In the genomic region with DNA sequence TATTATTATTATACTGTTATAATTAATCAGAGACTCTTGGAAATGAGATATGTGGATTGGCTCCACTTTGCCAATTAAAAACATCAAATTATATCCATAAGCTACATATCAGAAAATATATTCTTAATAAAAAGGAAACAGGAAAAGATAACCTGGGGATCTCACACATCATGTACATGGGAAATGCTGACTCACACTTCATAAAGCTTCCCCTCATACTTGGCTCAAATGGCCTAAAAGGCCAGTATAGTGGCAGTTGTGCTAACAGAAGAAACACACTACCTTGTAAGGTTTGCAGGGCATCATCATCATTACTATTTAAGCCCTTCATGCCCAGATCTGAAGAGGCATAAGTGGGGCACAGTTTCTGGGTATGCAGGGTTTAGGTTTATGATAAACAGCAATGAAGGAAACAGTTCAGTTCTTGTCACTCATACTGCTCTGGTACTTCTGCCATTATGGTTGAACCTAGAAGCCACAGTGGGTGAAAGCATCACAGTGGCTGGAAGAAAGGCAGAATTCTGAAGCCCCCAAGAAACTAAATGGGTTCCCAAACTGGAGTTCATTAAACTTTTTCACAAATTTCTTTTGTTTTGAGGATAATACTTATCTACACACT, we compare ENCODE assay signal across 32 cellular contexts.
DNase-seq lines count a peak whose midpoint lies in the region; ATAC-seq and TF ChIP-seq lines count a peak whose summit lies in the region.
"Had no signal": no experiment of that assay in that cellular context is flagged by ENCODE, and none has a peak within 500 bp of the region (broad histone marks: within the 10 kb centered on the region; RNA-seq: fewer than 3 reads in every experiment).

No MANE protein-coding gene starts in this region.

- H3K4me3 ChIP-seq in NB4 (ENCODE audit: low read depth, low read length), result no peak overlapping the region
- no peak overlapping the region for H3K4me3 ChIP-seq in cardiac fibroblast (replicated peaks in 1 of 2; ENCODE audit: low read depth in 2 of 2, low read length in 2 of 2)
- H3K4me3 ChIP-seq: ascending aorta, dorsolateral prefrontal cortex, left ventricle myocardium inferior, psoas muscle, thoracic aorta, vagina had no signal

- peaks cover 23% of the 10 kb centered on the region for H3K4me1 Mint-ChIP-seq in activated T-cell treated with anti-CD3 and anti-CD28 coated beads, Interleukin-2, amount 50 U/mL, for 24 hours (ENCODE audit: low read depth)
- H3K4me1 Mint-ChIP-seq in osteocyte (ENCODE audit: unreplicated experiment), result no peaks in the 10 kb centered on the region
- H3K4me1 Mint-ChIP-seq: naive B cell had no signal

- H3K36me3 Mint-ChIP-seq in activated T-cell treated with anti-CD3 and anti-CD28 coated beads, Interleukin-2, amount 50 U/mL, for 24 hours (ENCODE audit: low read depth), result peaks cover 66% of the 10 kb centered on the region
- peaks cover 18% of the 10 kb centered on the region for H3K36me3 Mint-ChIP-seq in osteocyte (ENCODE audit: unreplicated experiment)
- H3K36me3 Mint-ChIP-seq: activated naive CD4-positive, alpha-beta T cell treated with anti-CD3 and anti-CD28 coated beads, Interleukin-2, amount 50 U/mL, for 72 hours had no signal

- no peak for TF ChIP-seq POLR2A in NB4 (IDR thresholded peaks at IDR 0.05; ENCODE audit: extremely low read depth, insufficient read length)

- H3K27me3 Mint-ChIP-seq in activated T-cell treated with anti-CD3 and anti-CD28 coated beads, Interleukin-2, amount 50 U/mL, for 24 hours, result no peaks in the 10 kb centered on the region
- no peaks in the 10 kb centered on the region for H3K27me3 Mint-ChIP-seq in osteocyte (ENCODE audit: unreplicated experiment)
- H3K27me3 Mint-ChIP-seq: activated CD4-positive, alpha-beta T cell treated with anti-CD3 and anti-CD28 coated beads, Interleukin-2, amount 10 ng/mL, durations not matched to agents 24 days and 14 days; CD4-positive, alpha-beta memory T cell; naive B cell had no signal

- ATAC-seq in HG02678 (IDR thresholded peaks at IDR 0.05; ENCODE audit: unreplicated experiment) (no peak), esophagus mucosa (no peak)
- ATAC-seq: activated naive CD4-positive, alpha-beta T cell treated with anti-CD3 and anti-CD28 coated beads, Interleukin-2, amount 50 U/mL, for 72 hours; Panc1; psoas muscle had no signal

- TF ChIP-seq CTCF in NB4 (IDR thresholded peaks at IDR 0.05; ENCODE audit: low read depth, low read length), result no peak
- TF ChIP-seq CTCF in cardiac fibroblast (IDR thresholded peaks at IDR 0.05; ENCODE audit: low read depth, low read length), result no peak
- no peak for TF ChIP-seq CTCF in osteocyte (IDR thresholded peaks at IDR 0.05)

- no peak overlapping the region for H3K4me3 Mint-ChIP-seq in activated T-cell treated with anti-CD3 and anti-CD28 coated beads, Interleukin-2, amount 50 U/mL, for 24 hours
- no peak overlapping the region for H3K4me3 Mint-ChIP-seq in osteocyte (ENCODE audit: unreplicated experiment)
- H3K4me3 Mint-ChIP-seq: activated CD4-positive, alpha-beta T cell treated with anti-CD3 and anti-CD28 coated beads, Interleukin-2, amount 10 ng/mL, durations not matched to agents 24 days and 14 days; CD4-positive, alpha-beta memory T cell; naive B cell; T-helper 2 cell treated with Interferon-gamma antibody and Interleukin-4, amounts not matched to agents 5 μg/mL and 100 μg/mL, for 36 hours had no signal

- H3K27ac Mint-ChIP-seq in activated T-cell treated with anti-CD3 and anti-CD28 coated beads, Interleukin-2, amount 50 U/mL, for 24 hours, result peak overlapping the region; percentile 47
- H3K27ac Mint-ChIP-seq in osteocyte (ENCODE audit: unreplicated experiment), result no peak overlapping the region
- H3K27ac Mint-ChIP-seq: activated CD4-positive, alpha-beta T cell treated with anti-CD3 and anti-CD28 coated beads, Interleukin-2, amount 10 ng/mL, durations not matched to agents 24 days and 14 days; T-helper 2 cell treated with Interferon-gamma antibody and Interleukin-4, amounts not matched to agents 5 μg/mL and 100 μg/mL, for 36 hours had no signal

- DNase-seq in activated T-cell treated with anti-CD3 and anti-CD28 coated beads, Interleukin-2, amount 50 U/mL, for 24 hours, result no peak
- no peak for DNase-seq in activated T-cell treated with anti-CD3 and anti-CD28 coated beads, Interleukin-2, amount 50 U/mL, for 48 hours
- DNase-seq in NB4 (ENCODE audit: low read depth) (peak; percentile 8), cardiac fibroblast (ENCODE audit: low read depth in 2 of 2) (peak; percentile 20 to 25), pulmonary artery endothelial cell (ENCODE audit: low read depth, low spot score) (peak; percentile 10), osteocyte (ENCODE audit: extremely low spot score, unreplicated experiment) (no peak)
- DNase-seq: activated CD4-positive, alpha-beta T cell treated with anti-CD3 and anti-CD28 coated beads, Interleukin-2, amount 10 ng/mL, durations not matched to agents 24 days and 14 days; CD4-positive, alpha-beta memory T cell; central memory CD4-positive, alpha-beta T cell; dorsolateral prefrontal cortex; glutamatergic neuron; H7; islet precursor cell; KBM-7; left ventricle myocardium inferior; MM.1S; naive B cell; NCI-H1930; NCI-H524 treated with DMSO at 0.1 percent for 48 hours; psoas muscle; SHP77 treated with DMSO at 0.1 percent for 48 hours; stimulated activated CD4-positive, alpha-beta T cell treated with anti-CD3 and anti-CD28 coated beads, Interleukin-15, amount 100 ng/mL, for 24 hours; stimulated activated naive CD4-positive, alpha-beta T cell; WERI-Rb-1 had no signal

- H3K9me3 Mint-ChIP-seq in activated T-cell treated with anti-CD3 and anti-CD28 coated beads, Interleukin-2, amount 50 U/mL, for 24 hours, result no peaks in the 10 kb centered on the region
- H3K9me3 Mint-ChIP-seq in osteocyte (ENCODE audit: unreplicated experiment), result no peaks in the 10 kb centered on the region
- H3K9me3 Mint-ChIP-seq: activated CD4-positive, alpha-beta T cell treated with anti-CD3 and anti-CD28 coated beads, Interleukin-2, amount 10 ng/mL, durations not matched to agents 24 days and 14 days; activated naive CD4-positive, alpha-beta T cell treated with anti-CD3 and anti-CD28 coated beads, Interleukin-2, amount 50 U/mL, for 72 hours; CD4-positive, alpha-beta memory T cell; naive B cell; T-helper 2 cell treated with Interferon-gamma antibody and Interleukin-4, amounts not matched to agents 5 μg/mL and 100 μg/mL, for 36 hours had no signal

Comparison
In these comparisons a context has a peak if more than half of its experiments do, and no peak if none do; other contexts are left out.
1. DNase-seq: peak in NB4 (single experiment), cardiac fibroblast (2 of 2) and pulmonary artery endothelial cell (single experiment); none in activated T-cell treated with anti-CD3 and anti-CD28 coated beads, Interleukin-2, amount 50 U/mL, for 24 hours (single experiment), activated T-cell treated with anti-CD3 and anti-CD28 coated beads, Interleukin-2, amount 50 U/mL, for 48 hours (0 of 2) and osteocyte (single experiment).